1 cellular context compared by ENCODE assay signal in genomic region chr2:201754683-201755415, GRCh38.
TF ChIP-seq lines count a peak whose summit lies in the region.

No MANE protein-coding gene starts in this region.

TF ChIP-seq in GM23338, 12 proteins besides CTCF, POLR2A, EP300 and RAD21 (continued from another document):
- no peak for TF ChIP-seq ZNF462 (CRISPR knock-in tag; IDR thresholded peaks at IDR 0.05)
- no peak for TF ChIP-seq ZNF331 (CRISPR knock-in tag; IDR thresholded peaks at IDR 0.05; ENCODE audit: low read depth)
- TF ChIP-seq JUNB (IDR thresholded peaks at IDR 0.05; ENCODE audit: unreplicated experiment): no peak
- no peak for TF ChIP-seq EZH2phosphoT487 (IDR thresholded peaks at IDR 0.05; ENCODE audit: unreplicated experiment)
- TF ChIP-seq REST (IDR thresholded peaks at IDR 0.05; ENCODE audit: unreplicated experiment): no peak
- TF ChIP-seq STAT1 (IDR thresholded peaks at IDR 0.05; ENCODE audit: unreplicated experiment): no peak
- TF ChIP-seq CREB1 (CRISPR knock-in tag; IDR thresholded peaks at IDR 0.05; ENCODE audit: low read depth): no peak
- no peak for TF ChIP-seq EZH2 (IDR thresholded peaks at IDR 0.05; ENCODE audit: low read depth, unreplicated experiment)
- no peak for TF ChIP-seq ETS1 (IDR thresholded peaks at IDR 0.05)
